Comparison of ENCODE assay signal across 1 cellular context in the genomic region with DNA sequence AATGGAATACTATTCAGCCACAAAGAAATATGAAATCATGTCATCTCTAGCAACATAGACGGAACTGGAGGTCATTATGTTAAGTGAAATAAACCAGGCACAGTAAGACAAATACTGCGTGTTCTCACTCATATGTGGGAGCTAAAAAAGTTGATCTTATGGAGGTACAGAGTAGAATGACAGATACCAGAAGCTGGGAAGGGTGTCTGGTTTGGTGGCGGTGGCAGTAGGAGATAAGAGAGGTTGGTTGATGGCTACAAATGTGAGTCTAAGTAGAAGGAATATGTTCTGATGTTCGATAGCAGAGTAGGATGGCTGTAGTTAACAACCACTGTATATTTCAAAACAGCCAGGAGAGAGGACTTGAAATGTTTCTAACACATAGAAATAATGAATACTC.
TF ChIP-seq lines count a peak whose summit lies in the region.

No MANE protein-coding gene starts in this region.

TF ChIP-seq in SK-N-SH treated with all-trans-retinoic acid at 6 μM for 48 hours, 23 proteins besides CTCF, POLR2A, EP300 and RAD21 (continued from another document):
- TF ChIP-seq, protein P1, sequence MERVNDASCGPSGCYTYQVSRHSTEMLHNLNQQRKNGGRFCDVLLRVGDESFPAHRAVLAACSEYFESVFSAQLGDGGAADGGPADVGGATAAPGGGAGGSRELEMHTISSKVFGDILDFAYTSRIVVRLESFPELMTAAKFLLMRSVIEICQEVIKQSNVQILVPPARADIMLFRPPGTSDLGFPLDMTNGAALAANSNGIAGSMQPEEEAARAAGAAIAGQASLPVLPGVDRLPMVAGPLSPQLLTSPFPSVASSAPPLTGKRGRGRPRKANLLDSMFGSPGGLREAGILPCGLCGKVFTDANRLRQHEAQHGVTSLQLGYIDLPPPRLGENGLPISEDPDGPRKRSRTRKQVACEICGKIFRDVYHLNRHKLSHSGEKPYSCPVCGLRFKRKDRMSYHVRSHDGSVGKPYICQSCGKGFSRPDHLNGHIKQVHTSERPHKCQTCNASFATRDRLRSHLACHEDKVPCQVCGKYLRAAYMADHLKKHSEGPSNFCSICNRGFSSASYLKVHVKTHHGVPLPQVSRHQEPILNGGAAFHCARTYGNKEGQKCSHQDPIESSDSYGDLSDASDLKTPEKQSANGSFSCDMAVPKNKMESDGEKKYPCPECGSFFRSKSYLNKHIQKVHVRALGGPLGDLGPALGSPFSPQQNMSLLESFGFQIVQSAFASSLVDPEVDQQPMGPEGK (CRISPR knock-in tag; IDR thresholded peaks at IDR 0.05; ENCODE audit: borderline replicate concordance), result no peak
- no peak for TF ChIP-seq ZFP3 (CRISPR knock-in tag; IDR thresholded peaks at IDR 0.05)
- no peak for TF ChIP-seq BACH2 (CRISPR knock-in tag; IDR thresholded peaks at IDR 0.05; ENCODE audit: borderline replicate concordance)
- no peak for TF ChIP-seq ARNTL (CRISPR knock-in tag; IDR thresholded peaks at IDR 0.05; ENCODE audit: borderline replicate concordance, low read depth)
- no peak for TF ChIP-seq ZNF8 (CRISPR knock-in tag; IDR thresholded peaks at IDR 0.05)
- TF ChIP-seq RARB (CRISPR knock-in tag; IDR thresholded peaks at IDR 0.05), result no peak
- no peak for TF ChIP-seq TOX (CRISPR knock-in tag; IDR thresholded peaks at IDR 0.05; ENCODE audit: borderline replicate concordance)
- TF ChIP-seq, protein P2, sequence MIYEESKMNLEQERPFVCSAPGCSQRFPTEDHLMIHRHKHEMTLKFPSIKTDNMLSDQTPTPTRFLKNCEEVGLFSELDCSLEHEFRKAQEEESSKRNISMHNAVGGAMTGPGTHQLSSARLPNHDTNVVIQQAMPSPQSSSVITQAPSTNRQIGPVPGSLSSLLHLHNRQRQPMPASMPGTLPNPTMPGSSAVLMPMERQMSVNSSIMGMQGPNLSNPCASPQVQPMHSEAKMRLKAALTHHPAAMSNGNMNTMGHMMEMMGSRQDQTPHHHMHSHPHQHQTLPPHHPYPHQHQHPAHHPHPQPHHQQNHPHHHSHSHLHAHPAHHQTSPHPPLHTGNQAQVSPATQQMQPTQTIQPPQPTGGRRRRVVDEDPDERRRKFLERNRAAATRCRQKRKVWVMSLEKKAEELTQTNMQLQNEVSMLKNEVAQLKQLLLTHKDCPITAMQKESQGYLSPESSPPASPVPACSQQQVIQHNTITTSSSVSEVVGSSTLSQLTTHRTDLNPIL (CRISPR knock-in tag; IDR thresholded peaks at IDR 0.05; ENCODE audit: low read depth), result no peak
- TF ChIP-seq, protein P3, sequence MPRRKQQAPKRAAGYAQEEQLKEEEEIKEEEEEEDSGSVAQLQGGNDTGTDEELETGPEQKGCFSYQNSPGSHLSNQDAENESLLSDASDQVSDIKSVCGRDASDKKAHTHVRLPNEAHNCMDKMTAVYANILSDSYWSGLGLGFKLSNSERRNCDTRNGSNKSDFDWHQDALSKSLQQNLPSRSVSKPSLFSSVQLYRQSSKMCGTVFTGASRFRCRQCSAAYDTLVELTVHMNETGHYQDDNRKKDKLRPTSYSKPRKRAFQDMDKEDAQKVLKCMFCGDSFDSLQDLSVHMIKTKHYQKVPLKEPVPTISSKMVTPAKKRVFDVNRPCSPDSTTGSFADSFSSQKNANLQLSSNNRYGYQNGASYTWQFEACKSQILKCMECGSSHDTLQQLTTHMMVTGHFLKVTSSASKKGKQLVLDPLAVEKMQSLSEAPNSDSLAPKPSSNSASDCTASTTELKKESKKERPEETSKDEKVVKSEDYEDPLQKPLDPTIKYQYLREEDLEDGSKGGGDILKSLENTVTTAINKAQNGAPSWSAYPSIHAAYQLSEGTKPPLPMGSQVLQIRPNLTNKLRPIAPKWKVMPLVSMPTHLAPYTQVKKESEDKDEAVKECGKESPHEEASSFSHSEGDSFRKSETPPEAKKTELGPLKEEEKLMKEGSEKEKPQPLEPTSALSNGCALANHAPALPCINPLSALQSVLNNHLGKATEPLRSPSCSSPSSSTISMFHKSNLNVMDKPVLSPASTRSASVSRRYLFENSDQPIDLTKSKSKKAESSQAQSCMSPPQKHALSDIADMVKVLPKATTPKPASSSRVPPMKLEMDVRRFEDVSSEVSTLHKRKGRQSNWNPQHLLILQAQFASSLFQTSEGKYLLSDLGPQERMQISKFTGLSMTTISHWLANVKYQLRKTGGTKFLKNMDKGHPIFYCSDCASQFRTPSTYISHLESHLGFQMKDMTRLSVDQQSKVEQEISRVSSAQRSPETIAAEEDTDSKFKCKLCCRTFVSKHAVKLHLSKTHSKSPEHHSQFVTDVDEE (CRISPR knock-in tag; IDR thresholded peaks at IDR 0.05), result no peak
TF ChIP-seq in SK-N-SH treated with all-trans-retinoic acid at 6 μM for 48 hours: peak in this region for 0.
